8 cellular contexts compared by ENCODE assay signal in genomic region chr18:62183578-62184195, GRCh38. TPM values are rescaled to one million over a fixed set of nuclear protein-coding genes. Genes with fewer than 3 reads are reported as not detected.
DNase-seq lines count a peak whose midpoint lies in the region; ATAC-seq and TF ChIP-seq lines count a peak whose summit lies in the region.

No MANE protein-coding gene starts in this region.

- no peak for TF ChIP-seq POLR2A in esophagus muscularis mucosa (IDR thresholded peaks at IDR 0.05; ENCODE audit: low read depth)

- no peak for TF ChIP-seq EP300 in esophagus muscularis mucosa (IDR thresholded peaks at IDR 0.05)

- H3K4ac ChIP-seq in trophoblast cell (ENCODE audit: low read depth, low read length) = peak overlapping the region; percentile 55

- no peak overlapping the region for H2BK120ac ChIP-seq in trophoblast cell (ENCODE audit: insufficient read depth, low read length, poor library complexity)

- H2BK12ac ChIP-seq in trophoblast cell (ENCODE audit: low read length) = no peak overlapping the region

- H3K23ac ChIP-seq in trophoblast cell (ENCODE audit: low read length) = no peak overlapping the region

- no peak for ATAC-seq in right cardiac atrium
- no peak for ATAC-seq in GM21529 (IDR thresholded peaks at IDR 0.05; ENCODE audit: unreplicated experiment)
- ATAC-seq in HG03196 (IDR thresholded peaks at IDR 0.05; ENCODE audit: unreplicated experiment) = no peak

- intact Hi-C loops in right cardiac atrium (cut with DNase I) (loop anchor here in 3 of 4 donors (10.0 kb wide), 2 partner anchors 61 to 401 kb away; no protein-coding TSS in a partner anchor), esophagus muscularis mucosa (cut with DNase I) (loop anchor here (10.0 kb wide), 2 partner anchors 401 to 1241 kb away; partner anchors contain the start of gene VPS4B)

- no peak overlapping the region for H2BK5ac ChIP-seq in trophoblast cell (ENCODE audit: low read depth, low read length, poor library complexity)

- H3K36me3 ChIP-seq in right atrium auricular region (no peaks in the 10 kb centered on the region), WERI-Rb-1 (peaks cover 5% of the 10 kb centered on the region), esophagus muscularis mucosa (no peaks in the 10 kb centered on the region), trophoblast cell (ENCODE audit: control insufficient read depth in 1 of 2, insufficient read depth in 2 of 2, low read length in 2 of 2) (no peaks in the 10 kb centered on the region)

- no peaks in the 10 kb centered on the region for H3K9me3 ChIP-seq in right atrium auricular region
- H3K9me3 ChIP-seq in right cardiac atrium (ENCODE audit: control insufficient read depth, low read length) = no peaks in the 10 kb centered on the region
- H3K9me3 ChIP-seq in WERI-Rb-1 (ENCODE audit: severe bottlenecking) = no peaks in the 10 kb centered on the region
- H3K9me3 ChIP-seq in esophagus muscularis mucosa = no peaks in the 10 kb centered on the region
- peaks cover 4% of the 10 kb centered on the region for H3K9me3 ChIP-seq in trophoblast cell (ENCODE audit: insufficient read depth, low read depth, low read length)

- H3K18ac ChIP-seq in trophoblast cell (ENCODE audit: low read length) = no peak overlapping the region

- H3K14ac ChIP-seq in trophoblast cell (ENCODE audit: low read length) = no peak overlapping the region

- no peaks in the 10 kb centered on the region for H3K27me3 ChIP-seq in right atrium auricular region
- no peaks in the 10 kb centered on the region for H3K27me3 ChIP-seq in right cardiac atrium (ENCODE audit: control insufficient read depth, insufficient read depth)
- H3K27me3 ChIP-seq in WERI-Rb-1 (ENCODE audit: insufficient read depth, low read depth, severe bottlenecking) = no peaks in the 10 kb centered on the region
- no peaks in the 10 kb centered on the region for H3K27me3 ChIP-seq in esophagus muscularis mucosa
- H3K27me3 ChIP-seq in trophoblast cell (ENCODE audit: insufficient read depth, low read length) = no peaks in the 10 kb centered on the region

- H3K79me2 ChIP-seq in trophoblast cell (ENCODE audit: control insufficient read depth, insufficient read depth, low read length, poor library complexity) = peaks cover 8% of the 10 kb centered on the region

- DNase-seq in right atrium auricular region (ENCODE audit: low spot score) = no peak
- DNase-seq in right cardiac atrium = no peak
- peak; percentile 38 for DNase-seq in NCI-H1417 treated with DMSO at 0.1 percent for 48 hours (lab: John Stamatoyannopoulos, UW)
- peak; percentile 49 for DNase-seq in WERI-Rb-1
- DNase-seq in esophagus muscularis mucosa (ENCODE audit: extremely low spot score) = no peak
- DNase-seq in trophoblast cell = peak; percentile 16 to 84

- no peak overlapping the region for H4K8ac ChIP-seq in trophoblast cell (ENCODE audit: low read depth, low read length)

- no peak overlapping the region for H3K9ac ChIP-seq in trophoblast cell (ENCODE audit: low read length)

- no peak overlapping the region for H3K27ac ChIP-seq in right atrium auricular region
- H3K27ac ChIP-seq in right cardiac atrium (ENCODE audit: low read length) = no peak overlapping the region
- H3K27ac ChIP-seq in WERI-Rb-1 = no peak overlapping the region
- H3K27ac ChIP-seq in esophagus muscularis mucosa (replicated peaks in 1 of 4) = no peak overlapping the region
- no peak overlapping the region for H3K27ac ChIP-seq in trophoblast cell (ENCODE audit: low read depth, low read length)

- H3K4me1 ChIP-seq in right atrium auricular region (peaks cover 0 to 16% of the 10 kb centered on the region in 2 donors), right cardiac atrium (ENCODE audit: control insufficient read depth, insufficient read depth, low read length) (no peaks in the 10 kb centered on the region), esophagus muscularis mucosa (peaks cover 14 to 32% (median 24%) of the 10 kb centered on the region in 4 donors), trophoblast cell (ENCODE audit: control insufficient read depth in 1 of 2, insufficient read depth in 2 of 2, low read length in 2 of 2) (no peaks in the 10 kb centered on the region)

- H2AFZ ChIP-seq in trophoblast cell (ENCODE audit: insufficient read depth, low read length, poor library complexity) = no peak overlapping the region

- peak; percentile 90 to 96 for TF ChIP-seq CTCF in right atrium auricular region (IDR thresholded peaks at IDR 0.05)
- peak; percentile 77 for TF ChIP-seq CTCF in WERI-Rb-1 (IDR thresholded peaks at IDR 0.05; ENCODE audit: low read depth, low read length)
- TF ChIP-seq CTCF in esophagus muscularis mucosa (IDR thresholded peaks at IDR 0.05) = peak; percentile 88 to 98 (median 95)

- H3K79me1 ChIP-seq in trophoblast cell (ENCODE audit: low read length) = peaks cover 8% of the 10 kb centered on the region

- H3K4me3 ChIP-seq in right atrium auricular region (no peak overlapping the region), right cardiac atrium (ENCODE audit: low read length) (no peak overlapping the region), WERI-Rb-1 (ENCODE audit: low read depth, low read length) (no peak overlapping the region), esophagus muscularis mucosa (no peak overlapping the region), trophoblast cell (ENCODE audit: low read depth, low read length) (no peak overlapping the region)

- no peak overlapping the region for H3K4me2 ChIP-seq in trophoblast cell (ENCODE audit: low read length)

- no peak overlapping the region for H4K91ac ChIP-seq in trophoblast cell (ENCODE audit: low read depth, low read length)

- H4K12ac ChIP-seq in trophoblast cell (ENCODE audit: low read depth, low read length) = no peak overlapping the region

- H2AK5ac ChIP-seq in trophoblast cell (ENCODE audit: low read length) = no peak overlapping the region

- WGBS in right cardiac atrium = 5% methylated on average over 2 of the region's 2 CpGs
- 4% methylated on average over 2 of the region's 2 CpGs for WGBS in esophagus muscularis mucosa
- WGBS in trophoblast cell (ENCODE audit: extremely low coverage, insufficient coverage, insufficient read length) = no CpG with 5 or more reads among the region's 2 CpGs

RNA-seq across cellular contexts. Expression of gene PIGN, which starts 3.2 kb away (rescaled TPM):
- total RNA-seq in right atrium auricular region (10 to 100 TPM; 10.8 to 16.8 TPM), right cardiac atrium (10 to 100 TPM; 14.4 to 21.6 (median 16.4) TPM), esophagus muscularis mucosa (10 to 100 TPM; 10.6 to 16.9 (median 12.4) TPM)
- 5.1 TPM for polyA plus RNA-seq in right cardiac atrium
- 15.3 TPM in 2 replicates for polyA plus RNA-seq in trophoblast cell (2013)

RNA-seq across cellular contexts. Expression of gene RELCH, which starts 3.4 kb away (rescaled TPM):
- total RNA-seq in right atrium auricular region (10 to 100 TPM; 11.1 to 16.7 TPM), right cardiac atrium (10 to 100 TPM; 13.5 to 22.7 (median 17.2) TPM), esophagus muscularis mucosa (10 to 100 TPM; 15.9 to 17.9 (median 17.5) TPM)
- polyA plus RNA-seq in right cardiac atrium = 6.9 TPM
- polyA plus RNA-seq in trophoblast cell (2013) = 10.2 and 12.0 TPM in 2 replicates

Comparison
In these comparisons a context has a peak if more than half of its experiments do, and no peak if none do; other contexts are left out.
1. DNase-seq: peak in NCI-H1417 treated with DMSO at 0.1 percent for 48 hours (single experiment), WERI-Rb-1 (single experiment) and trophoblast cell (2 of 2); none in right atrium auricular region (single experiment), right cardiac atrium (0 of 3) and esophagus muscularis mucosa (single experiment).
2. Peak in every context shown above with its lines, with median percentiles within 50 percentile points of each other: CTCF ChIP-seq.